32 cellular contexts compared by ENCODE assay signal in the genomic region with DNA sequence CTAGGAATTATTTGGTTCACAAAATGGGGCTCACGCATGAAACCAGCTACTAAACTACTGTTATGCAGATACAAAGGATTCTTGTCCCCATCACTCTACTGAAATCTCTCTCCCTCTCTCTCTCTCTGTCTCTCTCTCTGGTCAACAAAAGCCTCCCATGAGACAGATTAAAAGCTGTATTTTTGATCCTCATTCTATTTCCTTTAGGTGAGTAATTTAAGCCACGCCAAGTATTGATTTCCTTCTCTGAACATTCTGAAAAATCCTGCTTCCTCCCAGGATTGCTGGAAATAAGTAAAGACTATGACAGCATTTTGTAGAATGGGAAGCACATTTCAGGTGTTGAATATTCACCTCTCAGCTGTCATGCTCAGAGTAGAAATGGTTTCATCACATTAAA.
"Had no signal": no experiment of that assay in that cellular context is flagged by ENCODE, and none has a peak within 500 bp of the region (broad histone marks: within the 10 kb centered on the region; RNA-seq: fewer than 3 reads in every experiment).

No MANE protein-coding gene starts in this region.

- DNase-seq: activated B cell treated with CpG ODN at 0.5 μM for 24 hours; activated CD4-positive, alpha-beta T cell treated with anti-CD3 and anti-CD28 coated beads for 48 hours; activated CD4-positive, alpha-beta T cell treated with anti-CD3 and anti-CD28 coated beads, Interleukin-2, amount 50 U/mL, for 1 hour; activated CD4-positive, alpha-beta T cell treated with anti-CD3 and anti-CD28 coated beads, Interleukin-2, amount 50 U/mL, for 48 hours; activated CD8-positive, alpha-beta memory T cell treated with anti-CD3 and anti-CD28 coated beads for 24 hours; activated CD8-positive, alpha-beta T cell treated with anti-CD3 and anti-CD28 coated beads for 36 hours; activated effector memory CD4-positive, alpha-beta T cell treated with Interleukin-2 at 50 U/mL for 16 hours; activated gamma-delta T cell treated with Interleukin-2 at 50 U/mL for 16 hours; activated naive CD4-positive, alpha-beta T cell treated with anti-CD3 and anti-CD28 coated beads, Interleukin-2, amount 50 U/mL, for 16 hours; activated naive CD4-positive, alpha-beta T cell treated with Interleukin-2 at 50 U/mL for 16 hours; activated T-cell treated with anti-CD3 and anti-CD28 coated beads, Interleukin-2, amount 50 U/mL, for 4 hours; amniotic stem cell; anterior cingulate cortex; brain microvascular endothelial cell; caudate nucleus; cortex of kidney; dermis blood vessel endothelial cell; effector CD4-positive, alpha-beta T cell; effector memory CD8-positive, alpha-beta T cell; erythroblast; foreskin keratinocyte; gastrocnemius medialis; glutamatergic neuron; heart left ventricle; T-helper 17 cell; T1000; WERI-Rb-1 had no signal

- H3K4me1 ChIP-seq: esophagus muscularis mucosa, foreskin keratinocyte, gastrocnemius medialis, heart left ventricle had no signal

- H3K27me3 Mint-ChIP-seq: activated B cell treated with CpG ODN at 0.5 μM for 24 hours; activated CD8-positive, alpha-beta T cell treated with anti-CD3 and anti-CD28 coated beads for 36 hours; activated naive CD8-positive, alpha-beta T cell; activated T-helper 17 cell treated with anti-CD3 and anti-CD28 coated beads, Interleukin-2, amount 50 U/mL, for 72 hours; T-helper 17 cell had no signal

- H3K36me3 ChIP-seq: brain microvascular endothelial cell, esophagus muscularis mucosa, gastrocnemius medialis, heart left ventricle, WERI-Rb-1 had no signal

- ATAC-seq: activated CD4-positive, CD25-positive, alpha-beta regulatory T cell treated with anti-CD3 and anti-CD28 coated beads, Interleukin-2, amount 50 U/mL, for 24 hours; activated CD8-positive, alpha-beta T cell treated with anti-CD3 and anti-CD28 coated beads for 36 hours; activated T-cell treated with anti-CD3 and anti-CD28 coated beads, Interleukin-2, amount 50 U/mL, for 4 hours; activated T-helper 17 cell treated with anti-CD3 and anti-CD28 coated beads, Interleukin-2, amount 50 U/mL, for 72 hours; effector memory CD8-positive, alpha-beta T cell; foreskin keratinocyte; gastrocnemius medialis; heart left ventricle; T-helper 17 cell had no signal

- H3K4me3 Mint-ChIP-seq: activated B cell treated with CpG ODN at 0.5 μM for 24 hours; activated CD8-positive, alpha-beta T cell treated with anti-CD3 and anti-CD28 coated beads for 36 hours; activated naive CD8-positive, alpha-beta T cell; activated T-cell treated with anti-CD3 and anti-CD28 coated beads, Interleukin-2, amount 50 U/mL, for 4 hours; activated T-helper 17 cell treated with anti-CD3 and anti-CD28 coated beads, Interleukin-2, amount 50 U/mL, for 72 hours; effector memory CD8-positive, alpha-beta T cell; T-helper 17 cell; T-helper 2 cell treated with Interferon-gamma antibody and Interleukin-4, amounts not matched to agents 5 μg/mL and 100 μg/mL, for 36 hours had no signal

- H3K27ac Mint-ChIP-seq: activated B cell treated with CpG ODN at 0.5 μM for 24 hours; activated CD8-positive, alpha-beta T cell treated with anti-CD3 and anti-CD28 coated beads for 36 hours; activated naive CD8-positive, alpha-beta T cell; activated T-helper 17 cell treated with anti-CD3 and anti-CD28 coated beads, Interleukin-2, amount 50 U/mL, for 72 hours; effector memory CD8-positive, alpha-beta T cell; T-helper 17 cell; T-helper 2 cell treated with Interferon-gamma antibody and Interleukin-4, amounts not matched to agents 5 μg/mL and 100 μg/mL, for 36 hours had no signal

- H3K4me1 Mint-ChIP-seq: activated B cell treated with CpG ODN at 0.5 μM for 24 hours; activated T-helper 17 cell treated with anti-CD3 and anti-CD28 coated beads, Interleukin-2, amount 50 U/mL, for 72 hours had no signal

- H3K4me3 ChIP-seq: esophagus muscularis mucosa, gastrocnemius medialis, heart left ventricle had no signal

- H3K36me3 Mint-ChIP-seq: activated naive CD8-positive, alpha-beta T cell had no signal

- H3K9me3 Mint-ChIP-seq: activated B cell treated with CpG ODN at 0.5 μM for 24 hours; activated CD8-positive, alpha-beta T cell treated with anti-CD3 and anti-CD28 coated beads for 36 hours; activated T-cell treated with anti-CD3 and anti-CD28 coated beads, Interleukin-2, amount 50 U/mL, for 4 hours; activated T-helper 17 cell treated with anti-CD3 and anti-CD28 coated beads, Interleukin-2, amount 50 U/mL, for 72 hours; effector memory CD8-positive, alpha-beta T cell; T-helper 2 cell treated with Interferon-gamma antibody and Interleukin-4, amounts not matched to agents 5 μg/mL and 100 μg/mL, for 36 hours had no signal

- H3K27ac ChIP-seq: brain microvascular endothelial cell, esophagus muscularis mucosa, foreskin keratinocyte, gastrocnemius medialis, heart left ventricle, WERI-Rb-1 had no signal

- H3K27me3 ChIP-seq: brain microvascular endothelial cell, esophagus muscularis mucosa, gastrocnemius medialis, heart left ventricle had no signal
